In the genomic region with DNA sequence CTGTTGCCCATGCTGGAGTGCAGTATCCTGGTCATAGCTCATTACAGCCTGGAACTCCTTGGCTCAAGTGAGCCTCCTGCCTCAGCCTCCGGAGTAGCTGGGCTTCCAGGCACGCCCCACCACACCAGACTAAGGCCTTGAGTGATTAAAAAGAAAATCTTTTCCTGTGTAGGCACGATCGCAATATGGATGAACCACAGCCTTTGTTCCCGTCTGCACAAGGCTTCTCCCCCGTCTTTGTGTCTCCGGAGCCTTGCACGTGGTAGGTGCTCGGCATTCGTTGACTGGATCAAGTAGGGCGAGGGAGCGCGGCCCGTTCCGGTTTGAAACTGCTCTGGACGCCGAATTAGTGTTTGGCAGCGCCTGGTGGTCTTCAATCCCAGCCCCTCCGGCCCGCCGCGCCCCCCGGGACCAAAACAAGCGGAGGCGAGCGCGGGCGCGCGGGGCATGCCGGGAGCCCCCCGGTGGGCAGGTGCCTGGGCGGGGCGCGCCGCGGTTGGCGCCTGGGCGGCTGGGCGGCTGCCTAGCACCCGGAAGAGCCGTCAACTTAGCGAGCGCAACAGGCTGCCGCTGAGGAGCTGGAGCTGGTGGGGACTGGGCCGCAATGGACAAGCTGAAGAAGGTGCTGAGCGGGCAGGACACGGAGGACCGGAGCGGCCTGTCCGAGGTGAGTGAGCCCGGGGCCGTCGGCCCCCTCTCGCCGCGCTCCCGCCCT, we compare ENCODE assay signal across 8 cellular contexts. TPM values are rescaled to one million over a fixed set of nuclear protein-coding genes. Genes with fewer than 3 reads are reported as not detected.
DNase-seq lines count a peak whose midpoint lies in the region; ATAC-seq and TF ChIP-seq lines count a peak whose summit lies in the region.

TSS of gene SFT2D2 (plus strand) at position 529 of the 715 bp plus-strand sequence. CDS start at position 605, 76 bp downstream.

- no peaks in the 10 kb centered on the region for H3K27me3 Mint-ChIP-seq in chondrocyte (ENCODE audit: low read depth)

- in situ Hi-C loops in GM18951 (cut with MboI; ENCODE audit: low sequenced_read_pairs, unreplicated experiment), result no loop called here

- peak; percentile 74 for ATAC-seq in HG03175 (IDR thresholded peaks at IDR 0.05; ENCODE audit: unreplicated experiment)

- DNase-seq in AG08396 (ENCODE audit: low spot score) (peak; percentile 92), NCI-H345 treated with DMSO at 0.1 percent for 48 hours (lab: John Stamatoyannopoulos, UW; ENCODE audit: unreplicated experiment) (peak; percentile 61), chondrocyte (ENCODE audit: low spot score) (peak; percentile 90), kidney tubule cell (ENCODE audit: low spot score) (peak; percentile 86)
- peak; percentile 59 to 68 for DNase-seq in activated CD4-positive, alpha-beta T cell treated with anti-CD3 and anti-CD28 coated beads for 24 hours (ENCODE audit: low read depth in 2 of 2)
- peak; percentile 37 to 73 (median 65) for DNase-seq in stimulated activated CD4-positive, alpha-beta T cell treated with anti-CD3 and anti-CD28 coated beads, Interleukin-1b, Interleukin-23, amount 100 ng/mL, for 24 hours (ENCODE audit: low read depth in 4 of 4, low spot score in 1 of 4)

- H3K9me3 Mint-ChIP-seq in chondrocyte (ENCODE audit: low read depth), result peaks cover 10% of the 10 kb centered on the region

- H3K4me3 Mint-ChIP-seq in chondrocyte (ENCODE audit: unreplicated experiment), result peak within 1 kb of the TSS; percentile 94

- H3K27ac Mint-ChIP-seq in chondrocyte (ENCODE audit: unreplicated experiment), result peak within 1 kb of the TSS; percentile 98

- TF ChIP-seq POLR2A in GM18951 (IDR thresholded peaks at IDR 0.05; ENCODE audit: extremely low read depth, insufficient read depth, insufficient read length), result peak; percentile 85

- TF ChIP-seq CTCF in chondrocyte (IDR thresholded peaks at IDR 0.05), result no peak

- no peaks in the 10 kb centered on the region for H3K36me3 Mint-ChIP-seq in chondrocyte (ENCODE audit: low read depth)

- peaks cover 50% of the 10 kb centered on the region for H3K4me1 Mint-ChIP-seq in chondrocyte (ENCODE audit: low read depth)

RNA-seq across cellular contexts. Expression of gene SFT2D2, which starts in this region (rescaled TPM):
- 70.8 to 81.9 TPM (median 72.9 TPM) in 3 replicates for total RNA-seq in chondrocyte

Comparison
In these comparisons a context has a peak if more than half of its experiments do, and no peak if none do; other contexts are left out.
1. Peak in every context shown above with its lines: DNase-seq and ATAC-seq.